8 cellular contexts compared by ENCODE assay signal in genomic region chr7:94655884-94656657, GRCh38. TPM values are rescaled to one million over a fixed set of nuclear protein-coding genes. Genes with fewer than 3 reads are reported as not detected.
A peak's percentile ranks its signal among the peaks of the same experiment; 100 is the strongest.
DNase-seq lines count a peak whose midpoint lies in the region; ATAC-seq, FAIRE-seq and TF ChIP-seq lines count a peak whose summit lies in the region.

A gene with protein sequence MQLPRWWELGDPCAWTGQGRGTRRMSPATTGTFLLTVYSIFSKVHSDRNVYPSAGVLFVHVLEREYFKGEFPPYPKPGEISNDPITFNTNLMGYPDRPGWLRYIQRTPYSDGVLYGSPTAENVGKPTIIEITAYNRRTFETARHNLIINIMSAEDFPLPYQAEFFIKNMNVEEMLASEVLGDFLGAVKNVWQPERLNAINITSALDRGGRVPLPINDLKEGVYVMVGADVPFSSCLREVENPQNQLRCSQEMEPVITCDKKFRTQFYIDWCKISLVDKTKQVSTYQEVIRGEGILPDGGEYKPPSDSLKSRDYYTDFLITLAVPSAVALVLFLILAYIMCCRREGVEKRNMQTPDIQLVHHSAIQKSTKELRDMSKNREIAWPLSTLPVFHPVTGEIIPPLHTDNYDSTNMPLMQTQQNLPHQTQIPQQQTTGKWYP (minus strand): TSS chr7:94656133. CDS start chr7:94656098, 35 bp downstream.

- peaks cover 39% of the 10 kb centered on the region for H3K27me3 Mint-ChIP-seq in activated CD8-positive, alpha-beta memory T cell treated with anti-CD3 and anti-CD28 coated beads, Interleukin-2, amount 10 ng/mL, durations not matched to agents 7 days and 5 days
- H3K27me3 Mint-ChIP-seq in stimulated activated memory B cell treated with anti-CD40 and anti-IgM and Interleukin-4, amounts not matched to agents 10 μg/mL and 1 μg/mL and 100 μg/mL, for 72 hours, result peaks cover 26% of the 10 kb centered on the region

- H2BK5ac ChIP-seq in mesenchymal stem cell (ENCODE audit: low read depth, low read length, poor library complexity, severe bottlenecking), result peak within 1 kb of the TSS; percentile 74

- H3K4me2 ChIP-seq in mesenchymal stem cell (ENCODE audit: low read length, poor library complexity, severe bottlenecking), result peak within 1 kb of the TSS; percentile 96

- no peaks in the 10 kb centered on the region for H3K9me3 ChIP-seq in mesenchymal stem cell (ENCODE audit: control insufficient read depth, low read length)

- H3K79me1 ChIP-seq in mesenchymal stem cell (replicated peaks; ENCODE audit: low read length, poor library complexity, severe bottlenecking), result no peaks in the 10 kb centered on the region

- H2BK15ac ChIP-seq in mesenchymal stem cell (ENCODE audit: low read depth, poor library complexity, severe bottlenecking), result peak within 1 kb of the TSS; percentile 60

- H3K4me1 Mint-ChIP-seq in activated CD8-positive, alpha-beta memory T cell treated with anti-CD3 and anti-CD28 coated beads, Interleukin-2, amount 10 ng/mL, durations not matched to agents 7 days and 5 days, result peaks cover 19% of the 10 kb centered on the region
- peaks cover 10% of the 10 kb centered on the region for H3K4me1 Mint-ChIP-seq in stimulated activated memory B cell treated with anti-CD40 and anti-IgM and Interleukin-4, amounts not matched to agents 10 μg/mL and 1 μg/mL and 100 μg/mL, for 72 hours

- peak within 1 kb of the TSS; percentile 96 for H4K8ac ChIP-seq in mesenchymal stem cell (ENCODE audit: low read length)

- in situ Hi-C loops in endometrial microvascular endothelial cells (cut with HindIII; ENCODE audit: inconsistent ontology term, low pct_unique_long_range_greater_than_20kb, low sequenced_read_pairs), result no loop called here

- peak within 1 kb of the TSS; percentile 74 for H3K27ac ChIP-seq in mesenchymal stem cell (ENCODE audit: low read length, poor library complexity, severe bottlenecking)

- peak within 1 kb of the TSS; percentile 72 to 94 for H3K4me3 ChIP-seq in mesenchymal stem cell (ENCODE audit: insufficient read depth in 1 of 2, low read depth in 1 of 2, low read length in 2 of 2)

- no peaks in the 10 kb centered on the region for H3K36me3 Mint-ChIP-seq in activated CD8-positive, alpha-beta memory T cell treated with anti-CD3 and anti-CD28 coated beads, Interleukin-2, amount 10 ng/mL, durations not matched to agents 7 days and 5 days
- no peaks in the 10 kb centered on the region for H3K36me3 Mint-ChIP-seq in stimulated activated memory B cell treated with anti-CD40 and anti-IgM and Interleukin-4, amounts not matched to agents 10 μg/mL and 1 μg/mL and 100 μg/mL, for 72 hours

- H3K36me3 ChIP-seq in mesenchymal stem cell (ENCODE audit: control insufficient read depth in 1 of 2, insufficient read depth in 2 of 2, low read depth in 1 of 2, low read length in 2 of 2), result no peaks in the 10 kb centered on the region

- no peak within 1 kb of the TSS for H2AK5ac ChIP-seq in mesenchymal stem cell (ENCODE audit: low read length, severe bottlenecking)

- no peaks in the 10 kb centered on the region for H3K9me3 Mint-ChIP-seq in activated CD8-positive, alpha-beta memory T cell treated with anti-CD3 and anti-CD28 coated beads, Interleukin-2, amount 10 ng/mL, durations not matched to agents 7 days and 5 days (ENCODE audit: low read depth)
- no peaks in the 10 kb centered on the region for H3K9me3 Mint-ChIP-seq in stimulated activated memory B cell treated with anti-CD40 and anti-IgM and Interleukin-4, amounts not matched to agents 10 μg/mL and 1 μg/mL and 100 μg/mL, for 72 hours

- peak within 1 kb of the TSS; percentile 90 for H4K91ac ChIP-seq in mesenchymal stem cell (ENCODE audit: low read length)

- CTCF ChIA-PET in activated CD8-positive, alpha-beta memory T cell treated with anti-CD3 and anti-CD28 coated beads, Interleukin-2, amount 10 ng/mL, durations not matched to agents 7 days and 5 days (lab: Charles Lee), result interaction anchor here (0.9 to 2.8 kb wide), 2 partner anchors 14 to 206 kb away, joined by 3 to 15 read pairs; no protein-coding TSS in a partner anchor

- H3K27me3 ChIP-seq in mesenchymal stem cell (ENCODE audit: control insufficient read depth in 1 of 2, insufficient read depth in 1 of 2, low read length in 2 of 2), result no peaks in the 10 kb centered on the region

- no peak for ATAC-seq in activated CD8-positive, alpha-beta memory T cell treated with anti-CD3 and anti-CD28 coated beads, Interleukin-2, amount 10 ng/mL, durations not matched to agents 7 days and 5 days
- peak; percentile 1 for ATAC-seq in stimulated activated memory B cell treated with anti-CD40 and anti-IgM and Interleukin-4, amounts not matched to agents 10 μg/mL and 1 μg/mL and 100 μg/mL, for 72 hours

- DNase-seq in COLO829 (ENCODE audit: low spot score), result peak; percentile 41
- peak; percentile 37 for DNase-seq in H54 (ENCODE audit: insufficient read length, low spot score)
- DNase-seq in NCI-H2227 treated with DMSO at 0.1 percent for 48 hours (lab: John Stamatoyannopoulos, UW), result peak; percentile 80
- peak; percentile 59 for DNase-seq in activated CD8-positive, alpha-beta memory T cell treated with anti-CD3 and anti-CD28 coated beads, Interleukin-2, amount 10 ng/mL, durations not matched to agents 7 days and 5 days
- DNase-seq in mesenchymal stem cell, result peak; percentile 83
- DNase-seq in NOMO-1 (lab: John Stamatoyannopoulos, UW; ENCODE audit: unreplicated experiment in 2 of 2), result no peak

- peak within 1 kb of the TSS in 1 of 2 experiments; percentile 14 for H3K23ac ChIP-seq in mesenchymal stem cell (ENCODE audit: low read length in 2 of 2)

- peak within 1 kb of the TSS in 1 of 2 experiments; percentile 89 for H3K14ac ChIP-seq in mesenchymal stem cell (ENCODE audit: low read length in 2 of 2)

- peak within 1 kb of the TSS; percentile 94 for H3K9ac ChIP-seq in mesenchymal stem cell (ENCODE audit: low read length)

- peak within 1 kb of the TSS; percentile 79 for H3K27ac Mint-ChIP-seq in activated CD8-positive, alpha-beta memory T cell treated with anti-CD3 and anti-CD28 coated beads, Interleukin-2, amount 10 ng/mL, durations not matched to agents 7 days and 5 days
- H3K27ac Mint-ChIP-seq in stimulated activated memory B cell treated with anti-CD40 and anti-IgM and Interleukin-4, amounts not matched to agents 10 μg/mL and 1 μg/mL and 100 μg/mL, for 72 hours, result peak within 1 kb of the TSS; percentile 74

- 35% methylated on average over 54 of the region's 61 CpGs for WGBS in mesenchymal stem cell

- H3K4me3 Mint-ChIP-seq in activated CD8-positive, alpha-beta memory T cell treated with anti-CD3 and anti-CD28 coated beads, Interleukin-2, amount 10 ng/mL, durations not matched to agents 7 days and 5 days, result peak within 1 kb of the TSS; percentile 73
- H3K4me3 Mint-ChIP-seq in stimulated activated memory B cell treated with anti-CD40 and anti-IgM and Interleukin-4, amounts not matched to agents 10 μg/mL and 1 μg/mL and 100 μg/mL, for 72 hours, result peak within 1 kb of the TSS; percentile 93

- peak within 1 kb of the TSS in 1 of 2 experiments; percentile 97 for H2BK12ac ChIP-seq in mesenchymal stem cell (ENCODE audit: low read length in 2 of 2)

- peak within 1 kb of the TSS; percentile 79 for H2AFZ ChIP-seq in mesenchymal stem cell (ENCODE audit: low read depth, low read length)

- no peaks in the 10 kb centered on the region for H3K4me1 ChIP-seq in mesenchymal stem cell (ENCODE audit: control insufficient read depth, insufficient read depth, low read depth, low read length)

- H3K18ac ChIP-seq in mesenchymal stem cell (ENCODE audit: low read depth in 1 of 2, low read length in 2 of 2), result peak within 1 kb of the TSS; percentile 90 to 99

- peak; percentile 62 for TF ChIP-seq POLR2A in H54 (IDR thresholded peaks at IDR 0.05; ENCODE audit: low read depth, low read length)

- FAIRE-seq in H54 (lab: Jason Lieb, UNC), result no peak

- H3K4ac ChIP-seq in mesenchymal stem cell (ENCODE audit: low read depth in 1 of 2, low read length in 2 of 2), result peak within 1 kb of the TSS; percentile 94 to 95

- H2BK120ac ChIP-seq in mesenchymal stem cell (ENCODE audit: low read depth, low read length), result peak within 1 kb of the TSS; percentile 86

RNA-seq across cellular contexts. Expression of the gene that starts here (rescaled TPM):
- 1 to 10 TPM; 2.4 to 3.2 TPM for total RNA-seq in activated CD8-positive, alpha-beta memory T cell treated with anti-CD3 and anti-CD28 coated beads, Interleukin-2, amount 10 ng/mL, durations not matched to agents 7 days and 5 days
- 24.6 TPM for total RNA-seq in endometrial microvascular endothelial cells (ENCODE audit: inconsistent ontology term)
- polyA plus RNA-seq in mesenchymal stem cell (2013, experiment 1 of 2), result 111 TPM
- polyA plus RNA-seq in mesenchymal stem cell (2013, experiment 2 of 2), result 130 TPM

Comparison
In these comparisons a context has a peak if more than half of its experiments do, and no peak if none do; other contexts are left out.
1. DNase-seq: peak in COLO829 (single experiment), H54 (single experiment), NCI-H2227 treated with DMSO at 0.1 percent for 48 hours (single experiment), activated CD8-positive, alpha-beta memory T cell treated with anti-CD3 and anti-CD28 coated beads, Interleukin-2, amount 10 ng/mL, durations not matched to agents 7 days and 5 days (single experiment) and mesenchymal stem cell (single experiment); none in NOMO-1 (0 of 2).